In genomic region chr17:78970834-78971763, GRCh38 we compare ENCODE assay signal across 8 cellular contexts. TPM values are rescaled to one million over a fixed set of nuclear protein-coding genes. Genes with fewer than 3 reads are reported as not detected.
DNase-seq lines count a peak whose midpoint lies in the region; ATAC-seq and TF ChIP-seq lines count a peak whose summit lies in the region.

No MANE protein-coding gene starts in this region.

- H3K36me3 ChIP-seq in MG63 (peaks cover 64% of the 10 kb centered on the region), SJSA1 (peaks cover 97% of the 10 kb centered on the region), testis (ENCODE audit: low read depth, missing control alignments) (no peaks in the 10 kb centered on the region)

- 53 to 62% methylated on average over 34 of the region's 34 CpGs for WGBS in testis, 2 donors

- TF ChIP-seq CTCF in foreskin fibroblast (IDR thresholded peaks at IDR 0.05; ENCODE audit: low read depth, low read length): peak; percentile 83
- peak; percentile 89 to 95 (median 90) for TF ChIP-seq CTCF in testis (IDR thresholded peaks at IDR 0.05)

- no peak overlapping the region for H3K27ac ChIP-seq in SJSA1
- H3K27ac ChIP-seq in testis: peak overlapping the region; percentile 59 to 77

- H3K4me1 ChIP-seq in SJSA1 (replicated peaks) (peaks cover 41% of the 10 kb centered on the region), testis (peaks cover 25% of the 10 kb centered on the region)

- H3K9me3 ChIP-seq in MG63: no peaks in the 10 kb centered on the region
- no peaks in the 10 kb centered on the region for H3K9me3 ChIP-seq in SJSA1 (replicated peaks)
- H3K9me3 ChIP-seq in testis: no peaks in the 10 kb centered on the region

- no peaks in the 10 kb centered on the region for H3K27me3 ChIP-seq in MG63
- H3K27me3 ChIP-seq in SJSA1 (replicated peaks): no peaks in the 10 kb centered on the region
- no peaks in the 10 kb centered on the region for H3K27me3 ChIP-seq in testis

- H3K4me3 ChIP-seq in MG63: no peak overlapping the region
- H3K4me3 ChIP-seq in SJSA1: no peak overlapping the region
- H3K4me3 ChIP-seq in foreskin fibroblast (ENCODE audit: low read depth in 1 of 2, low read length in 2 of 2): peak overlapping the region in 1 of 2 donors; percentile 26
- H3K4me3 ChIP-seq in testis: no peak overlapping the region

- no peak for ATAC-seq in HG03521 (IDR thresholded peaks at IDR 0.05; ENCODE audit: unreplicated experiment)

- no peak for TF ChIP-seq POLR2A in testis (IDR thresholded peaks at IDR 0.05)

- DNase-seq in DMS53 treated with DMSO at 0.1 percent for 48 hours (lab: John Stamatoyannopoulos, UW; ENCODE audit: unreplicated experiment) (peak; percentile 32), MG63 (peak; percentile 58), SJSA1 (ENCODE audit: low read depth in 1 of 2, low spot score in 2 of 2) (peak; percentile 84 to 87), foreskin fibroblast (peak; percentile 52 to 87), occipital lobe (lab: John Stamatoyannopoulos, UW) (peak; percentile 59), testis (peak; percentile 90)
- peak; percentile 92 for DNase-seq in activated effector memory CD4-positive, alpha-beta T cell treated with anti-CD3 and anti-CD28 coated beads, Interleukin-2, amount 50 U/mL, for 16 hours

- intact Hi-C loops in testis (cut with DNase I; ENCODE audit: low total_unique reads): loop anchor here (5.0 kb wide), 1 partner anchor 89 kb away; no protein-coding TSS in a partner anchor

RNA-seq across cellular contexts. Expression of gene LGALS3BP, which starts 8.6 kb away (rescaled TPM):
- 204 and 434 TPM in 2 replicates for total RNA-seq in MG63 (2014; rRNA removed; shearing (Covaris generic); ENCODE audit: low replicate concordance)
- 485 TPM in 2 replicates for total RNA-seq in SJSA1 (2014; rRNA removed; shearing (Covaris generic))
- total RNA-seq in occipital lobe (24.2 TPM), testis (100 to 1,000 TPM; 498 to 845 TPM)
- 328 TPM for polyA plus RNA-seq in testis (ENCODE audit: insufficient read depth, low read depth, low replicate concordance)

RNA-seq across cellular contexts. Expression of gene CANT1, which starts 38.5 kb away (rescaled TPM):
- 107 and 112 TPM in 2 replicates for total RNA-seq in MG63 (2014; rRNA removed; shearing (Covaris generic); ENCODE audit: low replicate concordance)
- total RNA-seq in SJSA1 (2014; rRNA removed; shearing (Covaris generic)): 68.9 and 106 TPM in 2 replicates
- total RNA-seq in occipital lobe (13.1 TPM), testis (10 to 100 TPM; 60.6 to 64.1 TPM)
- polyA plus RNA-seq in testis (ENCODE audit: insufficient read depth, low read depth, low replicate concordance): 80.5 TPM

RNA-seq across cellular contexts. Expression of gene TIMP2, which starts 45.9 kb away (rescaled TPM):
- total RNA-seq in MG63 (2014; rRNA removed; shearing (Covaris generic); ENCODE audit: low replicate concordance): 127 and 145 TPM in 2 replicates
- total RNA-seq in SJSA1 (2014; rRNA removed; shearing (Covaris generic)): 122 and 166 TPM in 2 replicates
- total RNA-seq in occipital lobe: 33.2 TPM
- total RNA-seq in testis: 100 to 1,000 TPM; 262 to 482 TPM
- 465 TPM for polyA plus RNA-seq in testis (ENCODE audit: insufficient read depth, low read depth, low replicate concordance)

RNA-seq across cellular contexts. Expression of gene C1QTNF1, which starts 52.9 kb away (rescaled TPM):
- 23.1 and 38.4 TPM in 2 replicates for total RNA-seq in MG63 (2014; rRNA removed; shearing (Covaris generic); ENCODE audit: low replicate concordance)
- total RNA-seq in SJSA1 (2014; rRNA removed; shearing (Covaris generic)): 3.6 and 5.1 TPM in 2 replicates
- total RNA-seq in occipital lobe: 0.78 TPM
- total RNA-seq in testis: 1 to 10 TPM; 9.1 to 9.8 TPM
- polyA plus RNA-seq in testis (ENCODE audit: insufficient read depth, low read depth, low replicate concordance): 22.5 TPM

Comparison
In these comparisons a context has a peak if more than half of its experiments do, and no peak if none do; other contexts are left out.
1. DNase-seq: peak in every context shown above with its lines; median percentile 92 in activated effector memory CD4-positive, alpha-beta T cell treated with anti-CD3 and anti-CD28 coated beads, Interleukin-2, amount 50 U/mL, for 16 hours; 90 in testis; 86 in SJSA1; 70 in foreskin fibroblast; 59 in occipital lobe; 58 in MG63; 32 in DMS53 treated with DMSO at 0.1 percent for 48 hours.